Comparison of ENCODE assay signal across 8 cellular contexts in the genomic region with DNA sequence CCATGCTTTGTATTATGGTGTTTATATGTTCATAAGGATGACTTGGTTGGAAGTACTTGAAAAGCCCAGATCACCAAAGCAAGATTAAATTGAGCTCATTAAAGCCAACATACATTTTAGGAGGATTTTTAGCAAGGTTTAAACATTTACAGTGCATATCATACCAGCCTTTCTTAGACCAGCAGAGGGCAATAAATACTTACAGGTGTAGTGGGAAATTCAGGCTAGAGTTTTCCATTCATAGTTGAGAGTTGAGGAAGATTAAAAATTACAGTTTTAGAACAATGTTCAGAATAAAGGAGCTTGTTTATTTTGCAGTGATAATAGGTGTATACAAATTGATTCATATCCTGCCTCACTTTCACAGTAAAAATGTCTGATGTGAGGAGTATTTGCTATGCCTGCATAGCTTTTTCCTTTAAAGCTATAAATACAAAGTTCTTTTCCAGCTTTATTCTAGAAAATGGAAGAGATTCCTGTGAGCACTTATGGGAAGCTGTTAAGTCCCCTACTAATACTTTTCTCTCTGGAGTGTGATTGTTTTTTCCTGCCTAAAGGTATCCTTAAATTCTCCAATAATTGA. TPM values are rescaled to one million over a fixed set of nuclear protein-coding genes. Genes with fewer than 3 reads are reported as not detected.
DNase-seq lines count a peak whose midpoint lies in the region; ATAC-seq and TF ChIP-seq lines count a peak whose summit lies in the region.

No MANE protein-coding gene starts in this region.

- TF ChIP-seq CTCF in CD4-positive, alpha-beta T cell (IDR thresholded peaks at IDR 0.05), result peak; percentile 76
- TF ChIP-seq CTCF in HFF-Myc (IDR thresholded peaks at IDR 0.05; ENCODE audit: low read depth, low read length, missing control alignments) (peak; percentile 45), fibroblast of pulmonary artery (IDR thresholded peaks at IDR 0.05; ENCODE audit: low read length, missing control alignments) (peak; percentile 83), osteoblast (IDR thresholded peaks at IDR 0.05; ENCODE audit: extremely low read depth, low read depth, low read length) (peak; percentile 78)

- intact Hi-C loops in CD4-positive, alpha-beta T cell (cut with DNase I, micrococcal nuclease), result loop anchor here (1.0 to 2.0 kb wide), 5 partner anchors 218 to 385 kb away; no protein-coding TSS in a partner anchor

- H3K36me3 Mint-ChIP-seq in CD4-positive, alpha-beta T cell (ENCODE audit: low read depth), result no peaks in the 10 kb centered on the region

- H3K9me3 Mint-ChIP-seq in CD4-positive, alpha-beta T cell, result no peaks in the 10 kb centered on the region

- CTCF ChIA-PET in CD4-positive, alpha-beta T cell (lab: Charles Lee), result interaction anchor here (0.6 to 4.3 kb wide), 16 partner anchors 8 to 393 kb away, joined by 3 to 43 read pairs (median 4); a partner anchor contains a TSS

- DNase-seq in CD4-positive, alpha-beta T cell, result no peak
- DNase-seq in HFF-Myc (ENCODE audit: extremely low read depth, low read depth), result peak; percentile 30
- peak; percentile 47 for DNase-seq in SW480 (ENCODE audit: low spot score)
- DNase-seq in fibroblast of pulmonary artery (ENCODE audit: low read depth), result peak; percentile 81
- DNase-seq in osteoblast (ENCODE audit: insufficient read length, low spot score, missing footprints), result peak; percentile 26
- DNase-seq in MG63, result no peak
- DNase-seq in stimulated activated CD4-positive, alpha-beta T cell treated with anti-CD3 and anti-CD28 coated beads, Interleukin-4, amount 100 ng/mL, for 4 hours, result no peak
- no peak for DNase-seq in activated gamma-delta T cell (lab: John Stamatoyannopoulos, UW)

- H3K4me3 ChIP-seq in HFF-Myc (replicated peaks; ENCODE audit: low read depth, low read length) (no peak overlapping the region), fibroblast of pulmonary artery (replicated peaks; ENCODE audit: low read depth, low read length) (no peak overlapping the region), osteoblast (ENCODE audit: insufficient read depth, low read length) (no peak overlapping the region), MG63 (no peak overlapping the region)

- no peaks in the 10 kb centered on the region for H3K4me1 Mint-ChIP-seq in CD4-positive, alpha-beta T cell (ENCODE audit: low read depth)

- H3K36me3 ChIP-seq in osteoblast (ENCODE audit: insufficient read depth, low read length), result no peaks in the 10 kb centered on the region
- H3K36me3 ChIP-seq in MG63, result peaks cover 61% of the 10 kb centered on the region

- no peaks in the 10 kb centered on the region for H3K27me3 Mint-ChIP-seq in CD4-positive, alpha-beta T cell

- no peaks in the 10 kb centered on the region for H4K20me1 ChIP-seq in osteoblast (ENCODE audit: insufficient read depth, low read length)

- no peaks in the 10 kb centered on the region for H3K79me2 ChIP-seq in osteoblast (ENCODE audit: insufficient read depth, low read length)

- H3K4me1 ChIP-seq in osteoblast (ENCODE audit: insufficient read depth, low read length), result no peaks in the 10 kb centered on the region

- ATAC-seq in CD4-positive, alpha-beta T cell (ENCODE audit: poor library complexity), result peak; percentile 62

- no peaks in the 10 kb centered on the region for H3K9me3 ChIP-seq in CD4-positive, alpha-beta T cell (ENCODE audit: control insufficient read depth, low read length)
- H3K9me3 ChIP-seq in osteoblast (ENCODE audit: low read depth, low read length) (no peaks in the 10 kb centered on the region), MG63 (no peaks in the 10 kb centered on the region)

- no peak overlapping the region for H3K27ac Mint-ChIP-seq in CD4-positive, alpha-beta T cell

- no peak overlapping the region for H3K27ac ChIP-seq in CD4-positive, alpha-beta T cell (ENCODE audit: low read depth, low read length)
- no peak overlapping the region for H3K27ac ChIP-seq in osteoblast (ENCODE audit: low read depth, low read length)

- H3K4me3 Mint-ChIP-seq in CD4-positive, alpha-beta T cell, result no peak overlapping the region

- no peak overlapping the region for H3K4me2 ChIP-seq in osteoblast (ENCODE audit: insufficient read depth, low read length)

- no peak overlapping the region for H2AFZ ChIP-seq in osteoblast (ENCODE audit: low read length)

- POLR2A ChIA-PET in CD4-positive, alpha-beta T cell (lab: Charles Lee), result interaction anchor here (0.7 to 2.3 kb wide), 6 partner anchors 215 to 821 kb away, joined by 3 to 12 read pairs (median 7); a partner anchor contains a TSS

- H3K27me3 ChIP-seq in CD4-positive, alpha-beta T cell (ENCODE audit: control insufficient read depth, insufficient read depth, low read length), result no peaks in the 10 kb centered on the region
- no peaks in the 10 kb centered on the region for H3K27me3 ChIP-seq in osteoblast (ENCODE audit: insufficient read depth, low read length)
- no peaks in the 10 kb centered on the region for H3K27me3 ChIP-seq in MG63

RNA-seq across cellular contexts. Expression of a gene that starts 35.3 kb away (rescaled TPM):
- under 1 TPM; 0.49 to 0.64 TPM for total RNA-seq in CD4-positive, alpha-beta T cell
- total RNA-seq in osteoblast, result 2.9 and 3.2 TPM in 2 replicates
- total RNA-seq in MG63 (2014; rRNA removed; shearing (Covaris generic); ENCODE audit: low replicate concordance), result 35.1 and 36.7 TPM in 2 replicates

RNA-seq across cellular contexts. Expression of a gene that starts 35.5 kb away (rescaled TPM):
- total RNA-seq in CD4-positive, alpha-beta T cell, result 1 to 10 TPM; 2.9 to 3.2 TPM
- 20.3 and 21.5 TPM in 2 replicates for total RNA-seq in osteoblast
- 25.0 and 44.7 TPM in 2 replicates for total RNA-seq in MG63 (2014; rRNA removed; shearing (Covaris generic); ENCODE audit: low replicate concordance)

Comparison
In these comparisons a context has a peak if more than half of its experiments do, and no peak if none do; other contexts are left out.
1. DNase-seq: peak in HFF-Myc (single experiment), SW480 (single experiment), fibroblast of pulmonary artery (single experiment) and osteoblast (single experiment); none in CD4-positive, alpha-beta T cell (0 of 10), MG63 (single experiment), stimulated activated CD4-positive, alpha-beta T cell treated with anti-CD3 and anti-CD28 coated beads, Interleukin-4, amount 100 ng/mL, for 4 hours (0 of 2) and activated gamma-delta T cell (single experiment).
2. Peak in every context shown above with its lines, with median percentiles within 50 percentile points of each other: CTCF ChIP-seq.